1 cellular context compared by ENCODE assay signal in the genomic region with DNA sequence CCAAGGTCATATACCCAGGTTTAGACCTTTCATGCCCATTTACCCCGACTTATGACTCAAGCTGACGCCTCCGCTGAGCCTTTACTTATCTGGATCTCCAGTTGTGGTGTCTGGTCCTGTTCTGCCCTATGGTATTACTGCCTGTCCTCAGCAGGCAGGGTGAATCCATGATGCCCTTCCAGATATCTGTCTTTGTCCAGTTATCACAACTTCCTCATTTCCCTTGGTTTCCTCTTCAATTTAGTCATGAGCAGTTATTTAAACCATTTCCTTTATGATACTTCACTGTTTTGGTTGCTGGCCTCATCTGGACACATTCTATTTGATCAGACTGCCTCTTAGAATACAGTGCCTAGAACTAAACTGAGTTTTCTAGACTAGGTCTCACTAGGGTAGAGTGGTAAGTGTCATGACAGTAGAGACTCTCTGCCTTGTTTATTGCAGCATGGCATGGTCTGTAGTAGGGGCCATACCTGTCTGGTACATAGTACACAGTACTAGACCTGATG.
TF ChIP-seq lines count a peak whose summit lies in the region.

No MANE protein-coding gene starts in this region.

TF ChIP-seq in K562, 482 proteins besides CTCF, POLR2A, EP300 and RAD21 (continued from another document):
- TF ChIP-seq, protein P1, sequence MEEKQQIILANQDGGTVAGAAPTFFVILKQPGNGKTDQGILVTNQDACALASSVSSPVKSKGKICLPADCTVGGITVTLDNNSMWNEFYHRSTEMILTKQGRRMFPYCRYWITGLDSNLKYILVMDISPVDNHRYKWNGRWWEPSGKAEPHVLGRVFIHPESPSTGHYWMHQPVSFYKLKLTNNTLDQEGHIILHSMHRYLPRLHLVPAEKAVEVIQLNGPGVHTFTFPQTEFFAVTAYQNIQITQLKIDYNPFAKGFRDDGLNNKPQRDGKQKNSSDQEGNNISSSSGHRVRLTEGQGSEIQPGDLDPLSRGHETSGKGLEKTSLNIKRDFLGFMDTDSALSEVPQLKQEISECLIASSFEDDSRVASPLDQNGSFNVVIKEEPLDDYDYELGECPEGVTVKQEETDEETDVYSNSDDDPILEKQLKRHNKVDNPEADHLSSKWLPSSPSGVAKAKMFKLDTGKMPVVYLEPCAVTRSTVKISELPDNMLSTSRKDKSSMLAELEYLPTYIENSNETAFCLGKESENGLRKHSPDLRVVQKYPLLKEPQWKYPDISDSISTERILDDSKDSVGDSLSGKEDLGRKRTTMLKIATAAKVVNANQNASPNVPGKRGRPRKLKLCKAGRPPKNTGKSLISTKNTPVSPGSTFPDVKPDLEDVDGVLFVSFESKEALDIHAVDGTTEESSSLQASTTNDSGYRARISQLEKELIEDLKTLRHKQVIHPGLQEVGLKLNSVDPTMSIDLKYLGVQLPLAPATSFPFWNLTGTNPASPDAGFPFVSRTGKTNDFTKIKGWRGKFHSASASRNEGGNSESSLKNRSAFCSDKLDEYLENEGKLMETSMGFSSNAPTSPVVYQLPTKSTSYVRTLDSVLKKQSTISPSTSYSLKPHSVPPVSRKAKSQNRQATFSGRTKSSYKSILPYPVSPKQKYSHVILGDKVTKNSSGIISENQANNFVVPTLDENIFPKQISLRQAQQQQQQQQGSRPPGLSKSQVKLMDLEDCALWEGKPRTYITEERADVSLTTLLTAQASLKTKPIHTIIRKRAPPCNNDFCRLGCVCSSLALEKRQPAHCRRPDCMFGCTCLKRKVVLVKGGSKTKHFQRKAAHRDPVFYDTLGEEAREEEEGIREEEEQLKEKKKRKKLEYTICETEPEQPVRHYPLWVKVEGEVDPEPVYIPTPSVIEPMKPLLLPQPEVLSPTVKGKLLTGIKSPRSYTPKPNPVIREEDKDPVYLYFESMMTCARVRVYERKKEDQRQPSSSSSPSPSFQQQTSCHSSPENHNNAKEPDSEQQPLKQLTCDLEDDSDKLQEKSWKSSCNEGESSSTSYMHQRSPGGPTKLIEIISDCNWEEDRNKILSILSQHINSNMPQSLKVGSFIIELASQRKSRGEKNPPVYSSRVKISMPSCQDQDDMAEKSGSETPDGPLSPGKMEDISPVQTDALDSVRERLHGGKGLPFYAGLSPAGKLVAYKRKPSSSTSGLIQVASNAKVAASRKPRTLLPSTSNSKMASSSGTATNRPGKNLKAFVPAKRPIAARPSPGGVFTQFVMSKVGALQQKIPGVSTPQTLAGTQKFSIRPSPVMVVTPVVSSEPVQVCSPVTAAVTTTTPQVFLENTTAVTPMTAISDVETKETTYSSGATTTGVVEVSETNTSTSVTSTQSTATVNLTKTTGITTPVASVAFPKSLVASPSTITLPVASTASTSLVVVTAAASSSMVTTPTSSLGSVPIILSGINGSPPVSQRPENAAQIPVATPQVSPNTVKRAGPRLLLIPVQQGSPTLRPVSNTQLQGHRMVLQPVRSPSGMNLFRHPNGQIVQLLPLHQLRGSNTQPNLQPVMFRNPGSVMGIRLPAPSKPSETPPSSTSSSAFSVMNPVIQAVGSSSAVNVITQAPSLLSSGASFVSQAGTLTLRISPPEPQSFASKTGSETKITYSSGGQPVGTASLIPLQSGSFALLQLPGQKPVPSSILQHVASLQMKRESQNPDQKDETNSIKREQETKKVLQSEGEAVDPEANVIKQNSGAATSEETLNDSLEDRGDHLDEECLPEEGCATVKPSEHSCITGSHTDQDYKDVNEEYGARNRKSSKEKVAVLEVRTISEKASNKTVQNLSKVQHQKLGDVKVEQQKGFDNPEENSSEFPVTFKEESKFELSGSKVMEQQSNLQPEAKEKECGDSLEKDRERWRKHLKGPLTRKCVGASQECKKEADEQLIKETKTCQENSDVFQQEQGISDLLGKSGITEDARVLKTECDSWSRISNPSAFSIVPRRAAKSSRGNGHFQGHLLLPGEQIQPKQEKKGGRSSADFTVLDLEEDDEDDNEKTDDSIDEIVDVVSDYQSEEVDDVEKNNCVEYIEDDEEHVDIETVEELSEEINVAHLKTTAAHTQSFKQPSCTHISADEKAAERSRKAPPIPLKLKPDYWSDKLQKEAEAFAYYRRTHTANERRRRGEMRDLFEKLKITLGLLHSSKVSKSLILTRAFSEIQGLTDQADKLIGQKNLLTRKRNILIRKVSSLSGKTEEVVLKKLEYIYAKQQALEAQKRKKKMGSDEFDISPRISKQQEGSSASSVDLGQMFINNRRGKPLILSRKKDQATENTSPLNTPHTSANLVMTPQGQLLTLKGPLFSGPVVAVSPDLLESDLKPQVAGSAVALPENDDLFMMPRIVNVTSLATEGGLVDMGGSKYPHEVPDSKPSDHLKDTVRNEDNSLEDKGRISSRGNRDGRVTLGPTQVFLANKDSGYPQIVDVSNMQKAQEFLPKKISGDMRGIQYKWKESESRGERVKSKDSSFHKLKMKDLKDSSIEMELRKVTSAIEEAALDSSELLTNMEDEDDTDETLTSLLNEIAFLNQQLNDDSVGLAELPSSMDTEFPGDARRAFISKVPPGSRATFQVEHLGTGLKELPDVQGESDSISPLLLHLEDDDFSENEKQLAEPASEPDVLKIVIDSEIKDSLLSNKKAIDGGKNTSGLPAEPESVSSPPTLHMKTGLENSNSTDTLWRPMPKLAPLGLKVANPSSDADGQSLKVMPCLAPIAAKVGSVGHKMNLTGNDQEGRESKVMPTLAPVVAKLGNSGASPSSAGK (IDR thresholded peaks at IDR 0.05), result no peak
- TF ChIP-seq FOXJ2 (tag; IDR thresholded peaks at IDR 0.05), result no peak
- no peak for TF ChIP-seq STAT6 (CRISPR knock-in tag; IDR thresholded peaks at IDR 0.05)
- no peak for TF ChIP-seq RREB1 (CRISPR knock-in tag; IDR thresholded peaks at IDR 0.05)
- no peak for TF ChIP-seq U2AF2 (optimal IDR thresholded peaks at IDR 0.05; ENCODE audit: low read depth, low read length)
- TF ChIP-seq EGR1 (conservative IDR thresholded peaks at IDR 0.05), result peak; percentile 84
- TF ChIP-seq FOXM1 (IDR thresholded peaks at IDR 0.05; ENCODE audit: low read depth), result 0 out of 2 replicates have a peak, but pooled peaks have one; percentile 21
- TF ChIP-seq FOXM1 (CRISPR knock-in tag; IDR thresholded peaks at IDR 0.05; ENCODE audit: low read depth), result no peak
- TF ChIP-seq ZNF589 (CRISPR knock-in tag; IDR thresholded peaks at IDR 0.05; ENCODE audit: low read depth), result peak; percentile 60; the same call in 1 of the 2 replicates
- no peak for TF ChIP-seq NCOA6 (IDR thresholded peaks at IDR 0.05)
- TF ChIP-seq ZNF696 (CRISPR knock-in tag; conservative IDR thresholded peaks at IDR 0.05), result no peak
- TF ChIP-seq ETV6 (IDR thresholded peaks at IDR 0.05; ENCODE audit: borderline replicate concordance in 1 of 2, low read depth in 2 of 2, low read length in 1 of 2), result 0 out of 4 replicates have a peak, but pooled peaks of 1 of the 2 experiments have one; percentile 36
- no peak for TF ChIP-seq ETV6 (CRISPR knock-in tag; IDR thresholded peaks at IDR 0.05; ENCODE audit: borderline replicate concordance)
